ENCODE assay signal across 1 cellular context in genomic region chr7:64794171-64794844, GRCh38.
TF ChIP-seq lines count a peak whose summit lies in the region.

Gene ZNF138 (plus strand): TSS chr7:64794428. CDS start chr7:64794569, 141 bp downstream.

TF ChIP-seq in K562, 482 proteins besides CTCF, POLR2A, EP300 and RAD21 (continued from another document and continues in another):
- TF ChIP-seq EHMT2 (IDR thresholded peaks at IDR 0.05) (no peak), JUN (IDR thresholded peaks at IDR 0.05; ENCODE audit: borderline replicate concordance, low read depth, low read length) (peak; percentile 50; the same call in 1 of the 2 replicates), JUN (CRISPR knock-in tag; IDR thresholded peaks at IDR 0.05; ENCODE audit: borderline replicate concordance) (no peak), KDM5B (IDR thresholded peaks at IDR 0.05; ENCODE audit: insufficient replicate concordance, low read depth, low read length) (peak; percentile 84), TEAD2 (tag; IDR thresholded peaks at IDR 0.05) (no peak), SNAPC5 (CRISPR knock-in tag; IDR thresholded peaks at IDR 0.05) (no peak), NR1H2 (CRISPR knock-in tag; IDR thresholded peaks at IDR 0.05) (no peak), ZBTB11 (CRISPR knock-in tag; IDR thresholded peaks at IDR 0.05) (peak in 1 of 3 experiments; percentile 53; a peak in 1 of 6 replicates), RFX1 (IDR thresholded peaks at IDR 0.05) (no peak), ZC3H11A (IDR thresholded peaks at IDR 0.05; ENCODE audit: low read depth, low read length) (no peak), FOXK2 (conservative IDR thresholded peaks at IDR 0.05 in 1 of 2, IDR thresholded peaks at IDR 0.05 in 1 of 2; ENCODE audit: low read depth in 2 of 2) (no peak; a peak in 1 of 4 replicates), ETS1 (conservative IDR thresholded peaks at IDR 0.05; ENCODE audit: control insufficient read depth, low read depth, low read length) (0 out of 2 replicates have a peak, but pooled peaks have one; percentile 36), GABPA (tag; conservative IDR thresholded peaks at IDR 0.05; ENCODE audit: low read depth) (peak; percentile 93), ZKSCAN1 (IDR thresholded peaks at IDR 0.05; ENCODE audit: low read depth, low read length) (no peak), SIN3B (IDR thresholded peaks at IDR 0.05; ENCODE audit: low read depth) (peak; percentile 68; the same call in 1 of the 2 replicates), SNIP1 (IDR thresholded peaks at IDR 0.05; ENCODE audit: low read depth) (no peak), ZNF217 (CRISPR knock-in tag; IDR thresholded peaks at IDR 0.05) (no peak), ZNF655 (CRISPR knock-in tag; IDR thresholded peaks at IDR 0.05) (no peak), CEBPZ (IDR thresholded peaks at IDR 0.05; ENCODE audit: borderline replicate concordance, low read depth, low read length) (peak; percentile 31; the same call in 1 of the 2 replicates), CTBP1 (IDR thresholded peaks at IDR 0.05; ENCODE audit: borderline replicate concordance) (peak; percentile 54; the same call in 1 of the 2 replicates), CLOCK (CRISPR knock-in tag; IDR thresholded peaks at IDR 0.05; ENCODE audit: borderline replicate concordance) (no peak), ELF1 (tag; IDR thresholded peaks at IDR 0.05) (peak; percentile 48; the same call in 1 of the 2 replicates), IRF2 (CRISPR knock-in tag; IDR thresholded peaks at IDR 0.05) (no peak), RBFOX2 (IDR thresholded peaks at IDR 0.05; ENCODE audit: low read depth, low read length) (peak; percentile 84), HOXB6 (CRISPR knock-in tag; IDR thresholded peaks at IDR 0.05; ENCODE audit: borderline replicate concordance) (no peak), NKRF (IDR thresholded peaks at IDR 0.05; ENCODE audit: borderline replicate concordance) (peak; percentile 43; the same call in 1 of the 2 replicates), SMAD1 (IDR thresholded peaks at IDR 0.05; ENCODE audit: low read depth, low read length, partially characterized antibody) (peak; percentile 5), ZBTB2 (IDR thresholded peaks at IDR 0.05) (peak; percentile 54; the same call in 1 of the 2 replicates), MYNN (IDR thresholded peaks at IDR 0.05) (0 out of 2 replicates have a peak, but pooled peaks have one; percentile 21), MYNN (CRISPR knock-in tag; IDR thresholded peaks at IDR 0.05) (no peak), THRB (CRISPR knock-in tag; conservative IDR thresholded peaks at IDR 0.05) (no peak), ZNF740 (CRISPR knock-in tag; IDR thresholded peaks at IDR 0.05) (no peak), ZNF740 (tag; IDR thresholded peaks at IDR 0.05) (no peak), FOXP4 (CRISPR knock-in tag; IDR thresholded peaks at IDR 0.05; ENCODE audit: borderline replicate concordance) (no peak), CBX8 (IDR thresholded peaks at IDR 0.05; ENCODE audit: borderline replicate concordance, extremely low read depth, low read depth, low read length, poor library complexity, severe bottlenecking) (no peak), HCFC1 (IDR thresholded peaks at IDR 0.05; ENCODE audit: low read depth, low read length) (peak; percentile 50; the same call in 1 of the 2 replicates), RBM39 (optimal IDR thresholded peaks at IDR 0.05; ENCODE audit: low read depth, low read length) (no peak), E2F3 (CRISPR knock-in tag; IDR thresholded peaks at IDR 0.05) (no peak), CHD1 (IDR thresholded peaks at IDR 0.05; ENCODE audit: low read length) (no peak), BCOR (IDR thresholded peaks at IDR 0.05) (peak; percentile 61), RHOXF2B (CRISPR knock-in tag; conservative IDR thresholded peaks at IDR 0.05) (no peak)
